Comparison of ENCODE assay signal across 8 cellular contexts in genomic region chr17:48578616-48579560, GRCh38. TPM values are rescaled to one million over a fixed set of nuclear protein-coding genes. Genes with fewer than 3 reads are reported as not detected.
DNase-seq lines count a peak whose midpoint lies in the region; ATAC-seq and TF ChIP-seq lines count a peak whose summit lies in the region.

No MANE protein-coding gene starts in this region.

- ATAC-seq in GM18505 (IDR thresholded peaks at IDR 0.05; ENCODE audit: unreplicated experiment) (peak; percentile 21), HG02885 (IDR thresholded peaks at IDR 0.05; ENCODE audit: poor library complexity, unreplicated experiment) (peak; percentile 47), GM19467 (IDR thresholded peaks at IDR 0.05; ENCODE audit: unreplicated experiment) (no peak)
- ATAC-seq in activated naive CD8-positive, alpha-beta T cell treated with anti-CD3 and anti-CD28 coated beads, Interleukin-2, amount 50 U/mL, for 24 hours: peak; percentile 58

- no peak for DNase-seq in activated naive CD8-positive, alpha-beta T cell treated with anti-CD3 and anti-CD28 coated beads, Interleukin-2, amount 50 U/mL, for 24 hours
- no peak for DNase-seq in mesendoderm
- DNase-seq in mucosa of gallbladder (ENCODE audit: low spot score): no peak
- no peak for DNase-seq in Ammon's horn (ENCODE audit: low spot score)
- no peak for DNase-seq in chondrocyte (ENCODE audit: low spot score)

- no peak overlapping the region for H2BK15ac ChIP-seq in mesendoderm (replicated peaks; ENCODE audit: low read depth)

- H2BK5ac ChIP-seq in mesendoderm (ENCODE audit: low read length): no peak overlapping the region

- no peaks in the 10 kb centered on the region for H3K36me3 ChIP-seq in mesendoderm (ENCODE audit: control insufficient read depth, insufficient read depth, low read length)

- no peak overlapping the region for H4K8ac ChIP-seq in mesendoderm (ENCODE audit: low read depth, low read length)

- no peak overlapping the region for H4K5ac ChIP-seq in mesendoderm (ENCODE audit: low read length)

- H3K4me2 ChIP-seq in mesendoderm (ENCODE audit: low read length): peak overlapping the region; percentile 59

- H3K36me3 Mint-ChIP-seq in activated naive CD8-positive, alpha-beta T cell treated with anti-CD3 and anti-CD28 coated beads, Interleukin-2, amount 50 U/mL, for 24 hours (ENCODE audit: low read depth): no peaks in the 10 kb centered on the region
- peaks cover 4% of the 10 kb centered on the region for H3K36me3 Mint-ChIP-seq in chondrocyte (ENCODE audit: low read depth)

- H3K4me1 ChIP-seq in mesendoderm (ENCODE audit: control insufficient read depth, low read depth, low read length): peaks cover 1% of the 10 kb centered on the region

- no peak overlapping the region for H3K4ac ChIP-seq in mesendoderm (ENCODE audit: low read depth, low read length)

- H2AK5ac ChIP-seq in mesendoderm (ENCODE audit: low read length): no peak overlapping the region

- H3K4me3 ChIP-seq in mesendoderm (ENCODE audit: low read length): no peak overlapping the region

- no peak overlapping the region for H3K56ac ChIP-seq in mesendoderm (ENCODE audit: low read length)

- peaks cover 56% of the 10 kb centered on the region for H3K27me3 Mint-ChIP-seq in activated naive CD8-positive, alpha-beta T cell treated with anti-CD3 and anti-CD28 coated beads, Interleukin-2, amount 50 U/mL, for 24 hours
- peaks cover 83% of the 10 kb centered on the region for H3K27me3 Mint-ChIP-seq in chondrocyte (ENCODE audit: low read depth)

- H3K9me3 Mint-ChIP-seq in activated naive CD8-positive, alpha-beta T cell treated with anti-CD3 and anti-CD28 coated beads, Interleukin-2, amount 50 U/mL, for 24 hours: no peaks in the 10 kb centered on the region
- no peaks in the 10 kb centered on the region for H3K9me3 Mint-ChIP-seq in chondrocyte (ENCODE audit: low read depth)

- TF ChIP-seq CTCF in chondrocyte (IDR thresholded peaks at IDR 0.05): no peak

- WGBS in mesendoderm (ENCODE audit: extremely low coverage, insufficient coverage, low lambda C conversion rate): no CpG with 5 or more reads among the region's 46 CpGs

- H3K27ac ChIP-seq in mesendoderm (ENCODE audit: low read depth, low read length): no peak overlapping the region

- H3K27me3 ChIP-seq in mesendoderm (ENCODE audit: insufficient read depth, low read length, poor library complexity): peaks cover 90% of the 10 kb centered on the region

- H3K18ac ChIP-seq in mesendoderm (ENCODE audit: low read length): no peak overlapping the region

- H3K27ac Mint-ChIP-seq in activated naive CD8-positive, alpha-beta T cell treated with anti-CD3 and anti-CD28 coated beads, Interleukin-2, amount 50 U/mL, for 24 hours: peak overlapping the region; percentile 53
- no peak overlapping the region for H3K27ac Mint-ChIP-seq in chondrocyte (ENCODE audit: unreplicated experiment)

- TF ChIP-seq POLR2A in GM18505 (IDR thresholded peaks at IDR 0.05; ENCODE audit: borderline replicate concordance, extremely low read depth, insufficient read depth, insufficient read length): peak; percentile 35

- peaks cover 54% of the 10 kb centered on the region for H3K4me1 Mint-ChIP-seq in activated naive CD8-positive, alpha-beta T cell treated with anti-CD3 and anti-CD28 coated beads, Interleukin-2, amount 50 U/mL, for 24 hours
- H3K4me1 Mint-ChIP-seq in chondrocyte (ENCODE audit: low read depth): peaks cover 5% of the 10 kb centered on the region

- H3K23ac ChIP-seq in mesendoderm (ENCODE audit: low read length): no peak overlapping the region

- no peaks in the 10 kb centered on the region for H3K79me1 ChIP-seq in mesendoderm (ENCODE audit: low read length)

- H3K79me2 ChIP-seq in mesendoderm (ENCODE audit: control insufficient read depth, insufficient read depth, low read length): no peaks in the 10 kb centered on the region

- H3K9ac ChIP-seq in mesendoderm (ENCODE audit: low read length): no peak overlapping the region

- peak overlapping the region; percentile 87 for H3K4me3 Mint-ChIP-seq in activated naive CD8-positive, alpha-beta T cell treated with anti-CD3 and anti-CD28 coated beads, Interleukin-2, amount 50 U/mL, for 24 hours
- H3K4me3 Mint-ChIP-seq in chondrocyte (ENCODE audit: unreplicated experiment): no peak overlapping the region

- no peak overlapping the region for H2BK120ac ChIP-seq in mesendoderm (ENCODE audit: low read depth, low read length)

RNA-seq across cellular contexts. Expression of gene HOXB4, which starts 0.7 kb away (rescaled TPM):
- not detected for polyA plus RNA-seq in mesendoderm (2013, experiment 1 of 2)
- polyA plus RNA-seq in mesendoderm (2013, experiment 2 of 2): not detected
- 6.4 TPM for total RNA-seq in mucosa of gallbladder
- total RNA-seq in chondrocyte: not detected in 3 replicates

RNA-seq across cellular contexts. Expression of gene HOXB3, which starts 11.2 kb away (rescaled TPM):
- polyA plus RNA-seq in mesendoderm (2013, experiment 1 of 2): 0.03 TPM
- polyA plus RNA-seq in mesendoderm (2013, experiment 2 of 2): not detected
- 17.2 TPM for total RNA-seq in mucosa of gallbladder
- total RNA-seq in chondrocyte: 0.18 to 0.57 TPM in 2 of 3 replicates, not detected in the other

RNA-seq across cellular contexts. Expression of gene HOXB5, which starts 14.7 kb away (rescaled TPM):
- polyA plus RNA-seq in mesendoderm (2013, experiment 1 of 2): not detected
- polyA plus RNA-seq in mesendoderm (2013, experiment 2 of 2): not detected
- 0.49 TPM for total RNA-seq in mucosa of gallbladder
- total RNA-seq in chondrocyte: not detected in 3 replicates

RNA-seq across cellular contexts. Expression of gene HOXB6, which starts 25.9 kb away (rescaled TPM):
- polyA plus RNA-seq in mesendoderm (2013, experiment 1 of 2): not detected
- polyA plus RNA-seq in mesendoderm (2013, experiment 2 of 2): not detected
- total RNA-seq in mucosa of gallbladder: 2.0 TPM
- total RNA-seq in chondrocyte: not detected in 3 replicates

RNA-seq across cellular contexts. Expression of gene HOXB7, which starts 31.9 kb away (rescaled TPM):
- not detected for polyA plus RNA-seq in mesendoderm (2013, experiment 1 of 2)
- 0.04 TPM for polyA plus RNA-seq in mesendoderm (2013, experiment 2 of 2)
- total RNA-seq in mucosa of gallbladder (0.92 TPM), chondrocyte (not detected in 3 replicates)

Comparison
In these comparisons a context has a peak if more than half of its experiments do, and no peak if none do; other contexts are left out.
1. RNA of gene HOXB3, which starts 11.2 kb away (total RNA-seq): 17.2 TPM in mucosa of gallbladder (single experiment); 0.18 to 0.57 TPM in chondrocyte; every median in the first group is over 10 times any median in the second.